ENCODE assay signal across 8 cellular contexts in genomic region chr19:2049741-2050348, GRCh38. TPM values are rescaled to one million over a fixed set of nuclear protein-coding genes. Genes with fewer than 3 reads are reported as not detected.
A peak's percentile ranks its signal among the peaks of the same experiment; 100 is the strongest.
DNase-seq lines count a peak whose midpoint lies in the region; ATAC-seq and TF ChIP-seq lines count a peak whose summit lies in the region.

No MANE protein-coding gene starts in this region.

- intact Hi-C loops in CD8-positive, alpha-beta T cell (cut with DNase I, micrococcal nuclease) = loop anchor here (2.0 kb wide), 3 partner anchors 31 to 35 kb away; no protein-coding TSS in a partner anchor

- H3K36me3 ChIP-seq in CD8-positive, alpha-beta T cell (ENCODE audit: insufficient read depth, low read length) = peaks cover 12% of the 10 kb centered on the region
- H3K36me3 ChIP-seq in H7 (replicated peaks; ENCODE audit: control insufficient read depth, insufficient read depth, low read length) = no peaks in the 10 kb centered on the region; the same call in none of the 2 replicates
- H3K36me3 ChIP-seq in endocrine pancreas (ENCODE audit: control insufficient read depth, insufficient read depth, low read length) = no peaks in the 10 kb centered on the region
- H3K36me3 ChIP-seq in mesenchymal stem cell (ENCODE audit: control insufficient read depth in 1 of 2, insufficient read depth in 2 of 2, low read depth in 1 of 2, low read length in 2 of 2) = peaks cover 28 to 46% of the 10 kb centered on the region in 2 experiments

- CTCF ChIA-PET in CD8-positive, alpha-beta T cell (lab: Charles Lee) = interaction anchor here (0.7 to 2.8 kb wide), 3 partner anchors 10 to 44 kb away, joined by 3 to 11 read pairs (median 4); no protein-coding TSS in a partner anchor
- CTCF ChIA-PET in activated CD4-positive, alpha-beta memory T cell treated with anti-CD3 and anti-CD28 coated beads, Interleukin-2, amount 10 ng/mL, durations not matched to agents 7 days and 5 days (lab: Charles Lee) = no interaction called here

- H3K79me1 ChIP-seq in mesenchymal stem cell (replicated peaks; ENCODE audit: low read length, poor library complexity, severe bottlenecking) = peaks cover 26% of the 10 kb centered on the region

- TF ChIP-seq CTCF in CD8-positive, alpha-beta T cell (IDR thresholded peaks at IDR 0.05) = no peak

- H2BK120ac ChIP-seq in mesenchymal stem cell (ENCODE audit: low read depth, low read length) = no peak overlapping the region

- no peaks in the 10 kb centered on the region for H3K9me3 Mint-ChIP-seq in CD8-positive, alpha-beta T cell
- H3K9me3 Mint-ChIP-seq in activated CD4-positive, alpha-beta memory T cell treated with anti-CD3 and anti-CD28 coated beads, Interleukin-2, amount 10 ng/mL, durations not matched to agents 7 days and 5 days = no peaks in the 10 kb centered on the region

- H2BK5ac ChIP-seq in mesenchymal stem cell (ENCODE audit: low read depth, low read length, poor library complexity, severe bottlenecking) = no peak overlapping the region

- H3K9ac ChIP-seq in endocrine pancreas (ENCODE audit: control insufficient read depth, insufficient read depth, low read length) (peak overlapping the region; percentile 85), mesenchymal stem cell (ENCODE audit: low read length) (peak overlapping the region; percentile 86)

- no peak overlapping the region for H2BK12ac ChIP-seq in mesenchymal stem cell (ENCODE audit: low read length in 2 of 2)

- no peaks in the 10 kb centered on the region for H3K9me3 ChIP-seq in CD8-positive, alpha-beta T cell (ENCODE audit: low read length)
- H3K9me3 ChIP-seq in endocrine pancreas (ENCODE audit: control insufficient read depth, low read length) (no peaks in the 10 kb centered on the region), mesenchymal stem cell (ENCODE audit: control insufficient read depth, low read length) (no peaks in the 10 kb centered on the region)

- H3K4me3 ChIP-seq in CD8-positive, alpha-beta T cell (ENCODE audit: low read depth, low read length) = peak overlapping the region; percentile 98
- peak overlapping the region; percentile 95 for H3K4me3 ChIP-seq in H7 (ENCODE audit: insufficient read depth, low read depth, low read length)
- H3K4me3 ChIP-seq in endocrine pancreas (ENCODE audit: control insufficient read depth, insufficient read depth, low read length) = peak overlapping the region; percentile 19
- peak overlapping the region; percentile 75 to 90 for H3K4me3 ChIP-seq in mesenchymal stem cell (ENCODE audit: insufficient read depth in 1 of 2, low read depth in 1 of 2, low read length in 2 of 2)

- peaks cover 68% of the 10 kb centered on the region for H3K4me1 ChIP-seq in CD8-positive, alpha-beta T cell (ENCODE audit: insufficient read depth, low read length)
- H3K4me1 ChIP-seq in endocrine pancreas (ENCODE audit: control insufficient read depth, insufficient read depth, low read length) (no peaks in the 10 kb centered on the region), mesenchymal stem cell (ENCODE audit: control insufficient read depth, insufficient read depth, low read depth, low read length) (peaks cover 51% of the 10 kb centered on the region)

- no peak overlapping the region for H3K4ac ChIP-seq in mesenchymal stem cell (ENCODE audit: low read depth in 1 of 2, low read length in 2 of 2)

- H3K27me3 ChIP-seq in CD8-positive, alpha-beta T cell (ENCODE audit: insufficient read depth, low read length) = no peaks in the 10 kb centered on the region
- H3K27me3 ChIP-seq in H7 (ENCODE audit: control insufficient read depth, insufficient read depth, low read length) (no peaks in the 10 kb centered on the region), endocrine pancreas (ENCODE audit: control insufficient read depth, insufficient read depth, low read length) (no peaks in the 10 kb centered on the region), mesenchymal stem cell (ENCODE audit: control insufficient read depth in 1 of 2, insufficient read depth in 1 of 2, low read length in 2 of 2) (no peaks in the 10 kb centered on the region)

- peak overlapping the region; percentile 78 for H3K27ac ChIP-seq in CD8-positive, alpha-beta T cell (ENCODE audit: low read depth, low read length)
- peak overlapping the region; percentile 54 for H3K27ac ChIP-seq in mesenchymal stem cell (ENCODE audit: low read length, poor library complexity, severe bottlenecking)

- H3K4me2 ChIP-seq in mesenchymal stem cell (ENCODE audit: low read length, poor library complexity, severe bottlenecking) = peak overlapping the region; percentile 90

- no peak overlapping the region for H4K8ac ChIP-seq in mesenchymal stem cell (ENCODE audit: low read length)

- H3K18ac ChIP-seq in mesenchymal stem cell (ENCODE audit: low read depth in 1 of 2, low read length in 2 of 2) = peak overlapping the region in 1 of 2 experiments; percentile 67

- H2BK15ac ChIP-seq in mesenchymal stem cell (ENCODE audit: low read depth, poor library complexity, severe bottlenecking) = no peak overlapping the region

- peak overlapping the region; percentile 86 for H3K4me3 Mint-ChIP-seq in CD8-positive, alpha-beta T cell
- H3K4me3 Mint-ChIP-seq in activated CD4-positive, alpha-beta memory T cell treated with anti-CD3 and anti-CD28 coated beads, Interleukin-2, amount 10 ng/mL, durations not matched to agents 7 days and 5 days = peak overlapping the region; percentile 75

- H4K91ac ChIP-seq in mesenchymal stem cell (ENCODE audit: low read length) = peak overlapping the region; percentile 77

- H3K36me3 Mint-ChIP-seq in CD8-positive, alpha-beta T cell = peaks cover 20% of the 10 kb centered on the region
- peaks cover 16% of the 10 kb centered on the region for H3K36me3 Mint-ChIP-seq in activated CD4-positive, alpha-beta memory T cell treated with anti-CD3 and anti-CD28 coated beads, Interleukin-2, amount 10 ng/mL, durations not matched to agents 7 days and 5 days (ENCODE audit: low read depth)

- H2AK5ac ChIP-seq in mesenchymal stem cell (ENCODE audit: low read length, severe bottlenecking) = no peak overlapping the region

- WGBS in mesenchymal stem cell = 2% methylated on average over 16 of the region's 16 CpGs

- H3K27ac Mint-ChIP-seq in CD8-positive, alpha-beta T cell = peak overlapping the region; percentile 84
- H3K27ac Mint-ChIP-seq in activated CD4-positive, alpha-beta memory T cell treated with anti-CD3 and anti-CD28 coated beads, Interleukin-2, amount 10 ng/mL, durations not matched to agents 7 days and 5 days = peak overlapping the region; percentile 44

- POLR2A ChIA-PET in CD8-positive, alpha-beta T cell (lab: Charles Lee) = interaction anchor here (1.0 to 1.8 kb wide), 4 partner anchors 19 to 34 kb away, joined by 3 to 6 read pairs (median 4); no protein-coding TSS in a partner anchor
- POLR2A ChIA-PET in activated CD4-positive, alpha-beta memory T cell treated with anti-CD3 and anti-CD28 coated beads, Interleukin-2, amount 10 ng/mL, durations not matched to agents 7 days and 5 days (lab: Charles Lee) = interaction anchor here (0.8 to 2.9 kb wide), 8 partner anchors 8 to 108 kb away, joined by 3 to 20 read pairs (median 7); partner anchors contain the start of gene IZUMO4

- H2AFZ ChIP-seq in mesenchymal stem cell (ENCODE audit: low read depth, low read length) = no peak overlapping the region

- no peaks in the 10 kb centered on the region for H3K27me3 Mint-ChIP-seq in CD8-positive, alpha-beta T cell (ENCODE audit: low read depth)
- H3K27me3 Mint-ChIP-seq in activated CD4-positive, alpha-beta memory T cell treated with anti-CD3 and anti-CD28 coated beads, Interleukin-2, amount 10 ng/mL, durations not matched to agents 7 days and 5 days = no peaks in the 10 kb centered on the region

- H3K14ac ChIP-seq in mesenchymal stem cell (ENCODE audit: low read length in 2 of 2) = peak overlapping the region in 1 of 2 experiments; percentile 89

- ATAC-seq in CD8-positive, alpha-beta T cell = peak; percentile 11
- ATAC-seq in GM21390 (IDR thresholded peaks at IDR 0.05; ENCODE audit: unreplicated experiment) = no peak

- H3K4me1 Mint-ChIP-seq in CD8-positive, alpha-beta T cell (ENCODE audit: low read depth) = peaks cover 40% of the 10 kb centered on the region
- peaks cover 50% of the 10 kb centered on the region for H3K4me1 Mint-ChIP-seq in activated CD4-positive, alpha-beta memory T cell treated with anti-CD3 and anti-CD28 coated beads, Interleukin-2, amount 10 ng/mL, durations not matched to agents 7 days and 5 days

- no peak overlapping the region for H3K23ac ChIP-seq in mesenchymal stem cell (ENCODE audit: low read length in 2 of 2)

- peak in 5 of 7 experiments; percentile 56 to 81 (median 67) for DNase-seq in CD8-positive, alpha-beta T cell
- DNase-seq in H7 (peak; percentile 88), NCI-H2227 treated with DMSO at 0.1 percent for 48 hours (lab: John Stamatoyannopoulos, UW) (peak; percentile 56), mesenchymal stem cell (peak; percentile 73)
- peak; percentile 74 for DNase-seq in activated CD4-positive, alpha-beta memory T cell treated with anti-CD3 and anti-CD28 coated beads, Interleukin-2, amount 10 ng/mL, durations not matched to agents 7 days and 5 days
- peak; percentile 51 for DNase-seq in stimulated activated naive CD4-positive, alpha-beta T cell treated with Interleukin-2 at 50 U/mL for 16 hours (lab: John Stamatoyannopoulos, UW)

RNA-seq across cellular contexts. Expression of gene MKNK2, which starts 1.2 kb away (rescaled TPM):
- total RNA-seq in CD8-positive, alpha-beta T cell = 100 to 1,000 TPM; 453 to 455 TPM
- total RNA-seq in H7 (2014; rRNA removed; shearing (Covaris generic)) = 130 and 135 TPM in 2 replicates
- 100 to 1,000 TPM; 239 to 253 TPM for total RNA-seq in activated CD4-positive, alpha-beta memory T cell treated with anti-CD3 and anti-CD28 coated beads, Interleukin-2, amount 10 ng/mL, durations not matched to agents 7 days and 5 days
- 126 TPM for polyA plus RNA-seq in mesenchymal stem cell (2013, experiment 1 of 2)
- polyA plus RNA-seq in mesenchymal stem cell (2013, experiment 2 of 2) = 128 TPM

RNA-seq across cellular contexts. Expression of gene BTBD2, which starts 34.3 kb away (rescaled TPM):
- 10 to 100 TPM; 34.5 to 35.5 TPM for total RNA-seq in CD8-positive, alpha-beta T cell
- 126 and 129 TPM in 2 replicates for total RNA-seq in H7 (2014; rRNA removed; shearing (Covaris generic))
- 10 to 100 TPM; 55.4 to 57.1 TPM for total RNA-seq in activated CD4-positive, alpha-beta memory T cell treated with anti-CD3 and anti-CD28 coated beads, Interleukin-2, amount 10 ng/mL, durations not matched to agents 7 days and 5 days
- polyA plus RNA-seq in mesenchymal stem cell (2013, experiment 1 of 2) = 60.4 TPM
- 58.7 TPM for polyA plus RNA-seq in mesenchymal stem cell (2013, experiment 2 of 2)

RNA-seq across cellular contexts. Expression of gene MOB3A, which starts 46.3 kb away (rescaled TPM):
- 10 to 100 TPM; 76.7 to 80.0 TPM for total RNA-seq in CD8-positive, alpha-beta T cell
- 7.7 and 8.9 TPM in 2 replicates for total RNA-seq in H7 (2014; rRNA removed; shearing (Covaris generic))
- 100 to 1,000 TPM; 242 to 251 TPM for total RNA-seq in activated CD4-positive, alpha-beta memory T cell treated with anti-CD3 and anti-CD28 coated beads, Interleukin-2, amount 10 ng/mL, durations not matched to agents 7 days and 5 days
- 48.9 TPM for polyA plus RNA-seq in mesenchymal stem cell (2013, experiment 1 of 2)
- polyA plus RNA-seq in mesenchymal stem cell (2013, experiment 2 of 2) = 47.9 TPM

RNA-seq across cellular contexts. Expression of gene IZUMO4, which starts 46.9 kb away (rescaled TPM):
- 10 to 100 TPM; 11.9 to 15.3 TPM for total RNA-seq in CD8-positive, alpha-beta T cell
- total RNA-seq in H7 (2014; rRNA removed; shearing (Covaris generic)) = 0.80 and 0.81 TPM in 2 replicates
- 10 to 100 TPM; 10.3 to 10.5 TPM for total RNA-seq in activated CD4-positive, alpha-beta memory T cell treated with anti-CD3 and anti-CD28 coated beads, Interleukin-2, amount 10 ng/mL, durations not matched to agents 7 days and 5 days
- 2.2 TPM for polyA plus RNA-seq in mesenchymal stem cell (2013, experiment 1 of 2)
- 2.1 TPM for polyA plus RNA-seq in mesenchymal stem cell (2013, experiment 2 of 2)

Comparison
In these comparisons a context has a peak if more than half of its experiments do, and no peak if none do; other contexts are left out.
1. H3K4me3 ChIP-seq: peak in every context shown above with its lines; median percentile 98 in CD8-positive, alpha-beta T cell; 95 in H7; 82 in mesenchymal stem cell; 19 in endocrine pancreas.